8 cellular contexts compared by ENCODE assay signal in genomic region chr2:109510136-109511028, GRCh38.
DNase-seq lines count a peak whose midpoint lies in the region; TF ChIP-seq lines count a peak whose summit lies in the region.

No MANE protein-coding gene starts in this region.

- no peaks in the 10 kb centered on the region for H3F3A ChIP-seq in neural progenitor cell (ENCODE audit: low read depth)

- peaks cover 11% of the 10 kb centered on the region for H3K27me3 Mint-ChIP-seq in neural progenitor cell (ENCODE audit: insufficient read depth, low read depth)

- H3K4me3 Mint-ChIP-seq in neural progenitor cell: no peak overlapping the region

- H3K4me3 ChIP-seq in neural progenitor cell: no peak overlapping the region

- peak; percentile 81 for TF ChIP-seq CTCF in neural progenitor cell (IDR thresholded peaks at IDR 0.05)

- H3K4me1 Mint-ChIP-seq in neural progenitor cell: peaks cover 17% of the 10 kb centered on the region

- no peaks in the 10 kb centered on the region for H3K4me1 ChIP-seq in neural progenitor cell

- H2AFZ ChIP-seq in neural progenitor cell (replicated peaks): no peak overlapping the region

- H4K20me1 ChIP-seq in neural progenitor cell (ENCODE audit: low read depth): no peaks in the 10 kb centered on the region

- no peaks in the 10 kb centered on the region for H3K79me2 ChIP-seq in neural progenitor cell (ENCODE audit: low read depth)

- peak overlapping the region; percentile 47 for H3K27ac Mint-ChIP-seq in neural progenitor cell

- H3K9me3 Mint-ChIP-seq in neural progenitor cell: peaks cover 5% of the 10 kb centered on the region

- H3K9me3 ChIP-seq in neural progenitor cell (ENCODE audit: low read depth): no peaks in the 10 kb centered on the region

- H3K9ac ChIP-seq in neural progenitor cell: no peak overlapping the region

- H3K27me3 ChIP-seq in neural progenitor cell: no peaks in the 10 kb centered on the region

- no peaks in the 10 kb centered on the region for H3K36me3 ChIP-seq in neural progenitor cell

- DNase-seq in GF-D8 (lab: John Stamatoyannopoulos, UW) (peak; percentile 19), HUDEP-2 (lab: John Stamatoyannopoulos, UW; ENCODE audit: unreplicated experiment in 76 of 76) (peak in 63 of 76 experiments; percentile 0 to 76 (median 38)), RKO (ENCODE audit: low spot score) (peak; percentile 65), fibroblast of peridontal ligament (ENCODE audit: extremely low read depth) (peak; percentile 83), neural progenitor cell (ENCODE audit: low spot score) (peak; percentile 79), stromal cell of bone marrow (ENCODE audit: low read depth) (peak; percentile 54), cortex of kidney (lab: John Stamatoyannopoulos, UW) (no peak)
- peak; percentile 86 to 90 for DNase-seq in activated T-cell treated with anti-CD3 and anti-CD28 coated beads, Interleukin-2, amount 50 U/mL, for 48 hours

- no peak overlapping the region for H3K27ac ChIP-seq in neural progenitor cell

- no peak overlapping the region for H3K4me2 ChIP-seq in neural progenitor cell

- no peaks in the 10 kb centered on the region for H3K36me3 Mint-ChIP-seq in neural progenitor cell
